In genomic region chr14:69661194-69661537, GRCh38 we compare ENCODE assay signal across 16 cellular contexts. TPM values are rescaled to one million over a fixed set of nuclear protein-coding genes. Genes with fewer than 3 reads are reported as not detected.
DNase-seq lines count a peak whose midpoint lies in the region; ATAC-seq, FAIRE-seq and TF ChIP-seq lines count a peak whose summit lies in the region.
"Had no signal": no experiment of that assay in that cellular context is flagged by ENCODE, and none has a peak within 500 bp of the region (broad histone marks: within the 10 kb centered on the region; RNA-seq: fewer than 3 reads in every experiment).

No MANE protein-coding gene starts in this region.

- H3F3A ChIP-seq in GM23338 (replicated peaks; ENCODE audit: low read depth) = no peaks in the 10 kb centered on the region
- H3F3A ChIP-seq in neural progenitor cell (ENCODE audit: low read depth) = peaks cover 4% of the 10 kb centered on the region

- no peaks in the 10 kb centered on the region for H3K79me2 ChIP-seq in GM23338 (replicated peaks; ENCODE audit: insufficient read depth)
- H3K79me2 ChIP-seq in neural progenitor cell (ENCODE audit: low read depth) = no peaks in the 10 kb centered on the region

- H3K36me3 Mint-ChIP-seq in GM23338 (ENCODE audit: low read depth) (no peaks in the 10 kb centered on the region), neural progenitor cell (peaks cover 3% of the 10 kb centered on the region)
- peaks cover 34% of the 10 kb centered on the region for H3K36me3 Mint-ChIP-seq in effector memory CD8-positive, alpha-beta T cell (ENCODE audit: insufficient read depth)

- no peak overlapping the region for H3K9ac ChIP-seq in neural progenitor cell

- H3K4me1 Mint-ChIP-seq in GM23338 (peaks cover 37% of the 10 kb centered on the region), neural progenitor cell (peaks cover 10% of the 10 kb centered on the region)
- peaks cover 63 to 92% of the 10 kb centered on the region in 2 donors for H3K4me1 Mint-ChIP-seq in effector memory CD8-positive, alpha-beta T cell (ENCODE audit: low read depth in 2 of 2)

- peaks cover 2% of the 10 kb centered on the region; the same call in 1 of the 2 replicates for H3K9me2 ChIP-seq in GM23338 (ENCODE audit: insufficient read depth)

- H3K27ac Mint-ChIP-seq in GM23338 (peak overlapping the region; percentile 82), neural progenitor cell (no peak overlapping the region)
- H3K27ac Mint-ChIP-seq in effector memory CD8-positive, alpha-beta T cell = peak overlapping the region; percentile 49 to 83
- H3K27ac Mint-ChIP-seq: T-helper 17 cell had no signal

- H3K4me1 ChIP-seq in GM23338 (ENCODE audit: insufficient read depth) = peaks cover 28% of the 10 kb centered on the region
- peaks cover 30% of the 10 kb centered on the region for H3K4me1 ChIP-seq in neural progenitor cell

- no peak for TF ChIP-seq CTCF in C4-2B (conservative IDR thresholded peaks at IDR 0.05)
- TF ChIP-seq CTCF in GM23338 (conservative IDR thresholded peaks at IDR 0.05; ENCODE audit: low read depth in 2 of 2) = no peak
- TF ChIP-seq CTCF in neural progenitor cell (IDR thresholded peaks at IDR 0.05) = no peak

- FAIRE-seq in GM19239 (lab: Jason Lieb, UNC) = no peak

- H3K36me3 ChIP-seq in GM23338 (ENCODE audit: insufficient read depth) = no peaks in the 10 kb centered on the region
- no peaks in the 10 kb centered on the region for H3K36me3 ChIP-seq in neural progenitor cell
- H3K36me3 ChIP-seq: prostate gland had no signal

- H3K9me3 Mint-ChIP-seq in GM23338 (no peaks in the 10 kb centered on the region), neural progenitor cell (no peaks in the 10 kb centered on the region)
- no peaks in the 10 kb centered on the region for H3K9me3 Mint-ChIP-seq in effector memory CD8-positive, alpha-beta T cell

- H3K4me2 ChIP-seq in GM23338 (peak overlapping the region; percentile 35; the same call in 1 of the 2 replicates), neural progenitor cell (peak overlapping the region; percentile 46)

- H3K27ac ChIP-seq in C4-2B (peak overlapping the region; percentile 42), GM23338 (ENCODE audit: low read depth) (no peak overlapping the region), neural progenitor cell (no peak overlapping the region)
- H3K27ac ChIP-seq: HL-60 had no signal

- no peak for ATAC-seq in GM23338
- no peak for ATAC-seq in effector memory CD8-positive, alpha-beta T cell (replicated peaks)
- ATAC-seq: heart right ventricle, Right ventricle myocardium inferior, T-helper 17 cell had no signal

- peaks cover 8% of the 10 kb centered on the region for H3K27me3 Mint-ChIP-seq in GM23338 (ENCODE audit: insufficient read depth, low read depth, poor library complexity)
- no peaks in the 10 kb centered on the region for H3K27me3 Mint-ChIP-seq in effector memory CD8-positive, alpha-beta T cell
- H3K27me3 Mint-ChIP-seq in neural progenitor cell (ENCODE audit: insufficient read depth, low read depth) = peaks cover 2% of the 10 kb centered on the region
- H3K27me3 Mint-ChIP-seq: T-helper 17 cell had no signal

- H4K20me1 ChIP-seq in GM23338 (replicated peaks; ENCODE audit: insufficient read depth) (no peaks in the 10 kb centered on the region), neural progenitor cell (ENCODE audit: low read depth) (peaks cover 11% of the 10 kb centered on the region)

- H3K27me3 ChIP-seq in GM23338 (ENCODE audit: insufficient read depth) = no peaks in the 10 kb centered on the region
- H3K27me3 ChIP-seq in neural progenitor cell = no peaks in the 10 kb centered on the region
- H3K27me3 ChIP-seq: heart right ventricle, spleen had no signal

- DNase-seq in GM23338 (ENCODE audit: low spot score) (no peak), neural progenitor cell (ENCODE audit: low spot score) (no peak), HPDE6-E6E7 (ENCODE audit: extremely low spot score) (no peak), GM19239 (ENCODE audit: insufficient read length, low spot score) (no peak), NCI-H226 (no peak)
- no peak for DNase-seq in effector memory CD8-positive, alpha-beta T cell
- DNase-seq: heart right ventricle; KG1; NCI-H1417; spleen; stimulated activated naive CD4-positive, alpha-beta T cell treated with Interleukin-2 at 50 U/mL for 16 hours; T-helper 17 cell had no signal

- H3K4me3 ChIP-seq in GM23338 (no peak overlapping the region), neural progenitor cell (no peak overlapping the region)
- H3K4me3 ChIP-seq: heart right ventricle, prostate gland, spleen had no signal

- H3K4me3 Mint-ChIP-seq in GM23338 = no peak overlapping the region
- H3K4me3 Mint-ChIP-seq in effector memory CD8-positive, alpha-beta T cell = no peak overlapping the region
- no peak overlapping the region for H3K4me3 Mint-ChIP-seq in neural progenitor cell
- H3K4me3 Mint-ChIP-seq: T-helper 17 cell had no signal

- H2AFZ ChIP-seq in GM23338 = no peak overlapping the region
- H2AFZ ChIP-seq in neural progenitor cell (replicated peaks) = no peak overlapping the region

- H3K9me3 ChIP-seq in neural progenitor cell (ENCODE audit: low read depth) = no peaks in the 10 kb centered on the region
- H3K9me3 ChIP-seq: heart right ventricle, prostate gland, spleen had no signal

TF ChIP-seq in GM23338, 12 proteins besides CTCF, POLR2A, EP300 and RAD21 (continues in another document):
- TF ChIP-seq ETS1 (IDR thresholded peaks at IDR 0.05) (no peak), CREB1 (CRISPR knock-in tag; IDR thresholded peaks at IDR 0.05; ENCODE audit: low read depth) (no peak), EZH2 (IDR thresholded peaks at IDR 0.05; ENCODE audit: low read depth, unreplicated experiment) (no peak), JUNB (IDR thresholded peaks at IDR 0.05; ENCODE audit: unreplicated experiment) (no peak), ZNF462 (CRISPR knock-in tag; IDR thresholded peaks at IDR 0.05) (no peak)

RNA-seq across cellular contexts. Expression of gene SUSD6, which starts 49.8 kb away (rescaled TPM):
- 3.4 and 4.5 TPM in 2 replicates for total RNA-seq in GM23338 (2014; rRNA removed; shearing (Covaris generic))
- 2.8 and 3.3 TPM in 2 replicates for polyA plus RNA-seq in GM23338 (2016; fragmentation: Nextera tagmentation; extraction: Ambion mirVana)
- 6.3 and 9.2 TPM in 2 replicates for total RNA-seq in neural progenitor cell (ENCODE audit: low replicate concordance)
